In the genomic region with DNA sequence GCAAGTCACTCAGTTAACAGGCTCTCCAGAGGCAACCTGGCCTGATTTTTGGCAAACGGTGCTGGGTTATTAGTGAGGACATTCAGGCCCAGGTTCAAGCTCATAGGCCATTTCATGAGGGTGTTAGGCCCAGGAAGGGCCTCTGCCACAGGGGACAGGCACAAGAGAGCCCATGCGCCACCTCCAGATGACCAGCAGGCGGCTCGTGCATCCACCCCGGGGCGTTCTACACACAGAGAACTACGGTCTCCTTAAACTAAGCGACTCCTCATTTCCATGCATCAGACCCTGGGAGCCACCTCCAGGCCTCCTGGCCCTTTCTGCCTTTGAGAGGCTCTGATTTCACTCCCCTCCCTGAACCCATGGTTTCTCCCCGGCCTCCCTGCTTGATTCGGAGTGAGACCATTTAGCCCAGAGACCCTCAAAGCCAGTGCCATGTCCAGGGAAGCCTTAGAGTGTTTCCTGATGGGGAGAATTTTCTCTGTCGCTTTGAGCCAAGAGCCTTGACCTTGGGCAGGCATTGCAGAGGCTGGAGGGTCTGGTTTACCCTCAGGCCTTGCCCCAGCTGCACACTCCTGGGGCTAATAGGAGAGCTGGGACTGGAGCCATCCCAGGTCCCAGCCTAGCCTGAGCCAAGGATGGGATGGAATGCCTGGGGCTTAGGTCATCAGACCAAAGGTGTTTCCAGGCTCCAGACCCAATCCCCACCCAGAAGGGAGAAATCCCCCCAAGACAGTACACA, we compare ENCODE assay signal across 7 cellular contexts.
DNase-seq lines count a peak whose midpoint lies in the region; ATAC-seq, FAIRE-seq and TF ChIP-seq lines count a peak whose summit lies in the region.

No MANE protein-coding gene starts in this region.

- H3K4me1 Mint-ChIP-seq in CD8-positive, alpha-beta memory T cell: no peaks in the 10 kb centered on the region

- FAIRE-seq in K562 (lab: Jason Lieb, UNC): no peak

- TF ChIP-seq EP300 in K562 (IDR thresholded peaks at IDR 0.05; ENCODE audit: low read length): no peak

- no peak overlapping the region for H3K27ac Mint-ChIP-seq in CD8-positive, alpha-beta memory T cell

- peaks cover 0 to 2% (median 0%) of the 10 kb centered on the region in 5 donors for H3K9me3 Mint-ChIP-seq in CD8-positive, alpha-beta memory T cell

- no peak for TF ChIP-seq POLR2A in K562 (conservative IDR thresholded peaks at IDR 0.05)

- CTCF ChIA-PET in K562 (lab: Yijun Ruan, JAX; ENCODE audit: low intra/inter-chr PET ratio): no interaction called here
- CTCF ChIA-PET in CD8-positive, alpha-beta memory T cell (lab: Charles Lee): no interaction called here

- intact Hi-C loops in K562 (cut with micrococcal nuclease): no loop called here

- H3K4me2 ChIP-seq in K562 (ENCODE audit: insufficient read depth, low read length) (no peak overlapping the region), parathyroid adenoma (ENCODE audit: low read length) (no peak overlapping the region)

- TF ChIP-seq CTCF in K562 (IDR thresholded peaks at IDR 0.05 in 2 of 3, conservative IDR thresholded peaks at IDR 0.05 in 1 of 3; ENCODE audit: insufficient read depth in 2 of 3, low read depth in 1 of 3, low read length in 3 of 3): peak; percentile 40 to 53 (median 52); a peak in 5 of 6 replicates
- peak; percentile 13 for TF ChIP-seq CTCF in parathyroid adenoma (IDR thresholded peaks at IDR 0.05)

- no peak overlapping the region for H2AFZ ChIP-seq in K562 (ENCODE audit: low read depth, low read length)
- H2AFZ ChIP-seq in parathyroid adenoma: no peak overlapping the region

- no peaks in the 10 kb centered on the region for H3K9me3 ChIP-seq in K562 (replicated peaks; ENCODE audit: control insufficient read depth, insufficient read depth, low read depth, low read length)
- H3K9me3 ChIP-seq in parathyroid adenoma (ENCODE audit: control insufficient read depth, low read length): no peaks in the 10 kb centered on the region
- H3K9me3 ChIP-seq in CD8-positive, alpha-beta memory T cell (ENCODE audit: low read length): no peaks in the 10 kb centered on the region

- no peak overlapping the region for H3K4me3 Mint-ChIP-seq in CD8-positive, alpha-beta memory T cell

- BruUV-seq in K562 (replicated peaks; lab: Mats Ljungman, UMichigan): no TSS peak

- H3K27ac ChIP-seq in K562 (ENCODE audit: extremely low read depth, low read depth, low read length) (no peak overlapping the region), parathyroid adenoma (no peak overlapping the region)
- no peak overlapping the region for H3K27ac ChIP-seq in CD8-positive, alpha-beta memory T cell (ENCODE audit: low read depth, low read length)

- POLR2A ChIA-PET in K562 (lab: Yijun Ruan, JAX): no interaction called here
- POLR2A ChIA-PET in CD8-positive, alpha-beta memory T cell (lab: Charles Lee): no interaction called here

- no peaks in the 10 kb centered on the region for H3K9me1 ChIP-seq in K562 (ENCODE audit: control insufficient read depth, insufficient read depth, low read length)

- peak; percentile 93 for ATAC-seq in K562

- in situ Hi-C loops in K562 (cut with MboI): no loop called here

- no peaks in the 10 kb centered on the region for H3K36me3 Mint-ChIP-seq in CD8-positive, alpha-beta memory T cell

- TF ChIP-seq RAD21 in K562 (CRISPR knock-in tag; conservative IDR thresholded peaks at IDR 0.05 in 1 of 2, IDR thresholded peaks at IDR 0.05 in 1 of 2): peak in 1 of 2 experiments; percentile 25; a peak in 2 of 4 replicates

- peaks cover 0 to 8% of the 10 kb centered on the region in 2 experiments; a peak in 1 of 5 replicates for H3K27me3 ChIP-seq in K562 (ENCODE audit: control insufficient read depth in 2 of 2, insufficient read depth in 2 of 2, low read length in 2 of 2)
- H3K27me3 ChIP-seq in parathyroid adenoma (ENCODE audit: control insufficient read depth, insufficient read depth, low read length): no peaks in the 10 kb centered on the region
- no peaks in the 10 kb centered on the region for H3K27me3 ChIP-seq in CD8-positive, alpha-beta memory T cell (ENCODE audit: insufficient read depth, low read length, poor library complexity, severe bottlenecking)

- no peaks in the 10 kb centered on the region for H3K4me1 ChIP-seq in K562 (replicated peaks in 1 of 2; ENCODE audit: control insufficient read depth in 2 of 2, insufficient read depth in 2 of 2, low read length in 2 of 2)
- H3K4me1 ChIP-seq in parathyroid adenoma: no peaks in the 10 kb centered on the region
- no peaks in the 10 kb centered on the region for H3K4me1 ChIP-seq in CD8-positive, alpha-beta memory T cell (ENCODE audit: insufficient read depth, low read length)

- H3K36me3 ChIP-seq in K562 (ENCODE audit: control insufficient read depth, insufficient read depth, low read length) (no peaks in the 10 kb centered on the region), parathyroid adenoma (ENCODE audit: control insufficient read depth, insufficient read depth, low read length) (no peaks in the 10 kb centered on the region)
- H3K36me3 ChIP-seq in CD8-positive, alpha-beta memory T cell (ENCODE audit: insufficient read depth, low read length): no peaks in the 10 kb centered on the region

- H3K79me2 ChIP-seq in K562 (ENCODE audit: control insufficient read depth, insufficient read depth, low read length) (no peaks in the 10 kb centered on the region), parathyroid adenoma (no peaks in the 10 kb centered on the region)

- H3K4me3 ChIP-seq in K562 (no peak overlapping the region), parathyroid adenoma (ENCODE audit: low read depth, low read length) (no peak overlapping the region)
- H3K4me3 ChIP-seq in CD8-positive, alpha-beta memory T cell (ENCODE audit: low read length): no peak overlapping the region

- H3K9ac ChIP-seq in K562 (ENCODE audit: insufficient read depth in 1 of 2, low read depth in 2 of 2, low read length in 2 of 2): no peak overlapping the region
- H3K9ac ChIP-seq in parathyroid adenoma: no peak overlapping the region

- no peaks in the 10 kb centered on the region for H3K27me3 Mint-ChIP-seq in CD8-positive, alpha-beta memory T cell

- DNase-seq in GM03348 (ENCODE audit: low spot score) (peak; percentile 49), HPDE6-E6E7 (ENCODE audit: extremely low spot score) (peak; percentile 11), K562 (ENCODE audit: extremely low read depth in 1 of 4, low spot score in 3 of 4) (peak; percentile 30 to 49 (median 40)), NCI-H446 (lab: John Stamatoyannopoulos, UW) (no peak), H4 (ENCODE audit: low spot score) (no peak)
- DNase-seq in CD8-positive, alpha-beta memory T cell: no peak

- H4K20me1 ChIP-seq in K562 (replicated peaks; ENCODE audit: control insufficient read depth, insufficient read depth, low read length): 0 out of 2 replicates have a peak, but pooled peaks cover 5% of the 10 kb centered on the region

- WGBS in K562 (ENCODE audit: insufficient coverage, low coverage, missing lambda C conversion rate): 0% methylated on average over 5 of the region's 11 CpGs

TF ChIP-seq in K562, 482 proteins besides CTCF, POLR2A, EP300 and RAD21:
- 0 out of 2 replicates have a peak, but pooled peaks have one; percentile 38 for TF ChIP-seq SMC3 (conservative IDR thresholded peaks at IDR 0.05; ENCODE audit: insufficient read depth, low read depth, low read length)
- TF ChIP-seq, protein P1, sequence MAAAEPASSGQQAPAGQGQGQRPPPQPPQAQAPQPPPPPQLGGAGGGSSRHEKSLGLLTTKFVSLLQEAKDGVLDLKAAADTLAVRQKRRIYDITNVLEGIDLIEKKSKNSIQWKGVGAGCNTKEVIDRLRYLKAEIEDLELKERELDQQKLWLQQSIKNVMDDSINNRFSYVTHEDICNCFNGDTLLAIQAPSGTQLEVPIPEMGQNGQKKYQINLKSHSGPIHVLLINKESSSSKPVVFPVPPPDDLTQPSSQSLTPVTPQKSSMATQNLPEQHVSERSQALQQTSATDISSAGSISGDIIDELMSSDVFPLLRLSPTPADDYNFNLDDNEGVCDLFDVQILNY (CRISPR knock-in tag; IDR thresholded peaks at IDR 0.05): no peak
TF ChIP-seq in K562: peak in this region for 1.

Comparison
In these comparisons a context has a peak if more than half of its experiments do, and no peak if none do; other contexts are left out.
1. DNase-seq: peak in GM03348 (single experiment), HPDE6-E6E7 (single experiment) and K562 (4 of 4); none in NCI-H446 (0 of 2), H4 (single experiment) and CD8-positive, alpha-beta memory T cell (0 of 5).